ENCODE assay signal across 8 cellular contexts in the genomic region with DNA sequence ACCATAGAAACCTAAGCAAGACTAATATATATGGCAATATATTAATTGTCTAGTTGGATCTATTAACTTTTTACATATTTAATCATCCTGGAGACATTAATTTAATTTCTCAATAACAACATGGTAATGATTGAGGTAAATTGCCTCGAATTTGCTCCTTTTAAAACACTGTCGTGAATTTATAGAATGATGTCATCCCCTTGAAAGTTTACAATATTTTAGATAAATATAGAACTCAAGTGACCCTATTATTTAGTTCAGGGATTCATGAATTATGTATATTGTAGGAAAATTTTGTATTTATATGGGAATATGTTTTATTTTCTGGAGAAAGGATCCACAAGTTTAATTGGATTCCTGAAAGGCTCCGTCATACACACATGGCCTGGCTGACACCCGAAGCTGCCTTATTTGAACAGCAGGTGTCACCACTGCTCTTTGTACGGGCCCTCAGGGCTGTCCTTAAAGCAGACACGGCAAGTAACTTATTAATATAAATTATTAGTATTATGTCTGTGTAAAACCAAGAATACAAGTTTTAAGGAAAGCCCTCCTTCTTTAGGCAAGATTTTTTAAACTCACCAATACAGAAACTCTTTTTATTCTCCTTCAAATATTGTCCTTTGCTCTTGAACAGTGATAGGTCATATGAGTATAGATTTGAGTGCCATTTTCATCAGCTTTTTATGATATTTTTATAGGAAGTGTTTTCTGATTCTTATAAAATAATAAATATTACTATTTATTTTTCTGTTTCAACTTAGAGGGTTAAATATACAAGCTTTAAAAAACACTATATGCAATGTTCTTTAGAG. TPM values are rescaled to one million over a fixed set of nuclear protein-coding genes. Genes with fewer than 3 reads are reported as not detected.
A peak's percentile ranks its signal among the peaks of the same experiment; 100 is the strongest.
DNase-seq lines count a peak whose midpoint lies in the region; ATAC-seq and TF ChIP-seq lines count a peak whose summit lies in the region.

No MANE protein-coding gene starts in this region.

- peaks cover 0 to 7% of the 10 kb centered on the region in 2 donors for H3K36me3 ChIP-seq in adrenal gland (replicated peaks in 1 of 2)
- H3K36me3 ChIP-seq in left ventricle myocardium inferior = peaks cover 8% of the 10 kb centered on the region

- no peak overlapping the region for H3K4me3 ChIP-seq in NB4 (ENCODE audit: low read depth, low read length)
- H3K4me3 ChIP-seq in adrenal gland = no peak overlapping the region
- H3K4me3 ChIP-seq in left ventricle myocardium inferior = no peak overlapping the region

- ATAC-seq in HG02610 (IDR thresholded peaks at IDR 0.05; ENCODE audit: unreplicated experiment) (peak; percentile 50), sciatic nerve (peak; percentile 76)

- DNase-seq in NB4 (ENCODE audit: low read depth) (peak; percentile 76), T follicular helper cell (ENCODE audit: low read depth) (peak; percentile 60), adrenal gland (peak; percentile 67 to 92 (median 81)), left ventricle myocardium inferior (peak; percentile 55), sciatic nerve (ENCODE audit: low spot score) (peak; percentile 81), epidermal melanocyte (ENCODE audit: insufficient read length, low spot score) (no peak)

- H3K27ac ChIP-seq in adrenal gland (no peak overlapping the region), left ventricle myocardium inferior (replicated peaks) (no peak overlapping the region)

- TF ChIP-seq CTCF in GM12873 (IDR thresholded peaks at IDR 0.05; ENCODE audit: insufficient read depth, low read depth, low read length, missing control alignments) (peak; percentile 75), NB4 (IDR thresholded peaks at IDR 0.05; ENCODE audit: low read depth, low read length) (peak; percentile 54), adrenal gland (IDR thresholded peaks at IDR 0.05) (peak; percentile 47 to 83 (median 67)), left ventricle myocardium inferior (IDR thresholded peaks at IDR 0.05; ENCODE audit: borderline replicate concordance) (peak; percentile 90)

- TF ChIP-seq POLR2A in NB4 (IDR thresholded peaks at IDR 0.05; ENCODE audit: extremely low read depth, insufficient read length) = no peak
- no peak for TF ChIP-seq POLR2A in adrenal gland (IDR thresholded peaks at IDR 0.05)

- 12 to 23% (median 18%) methylated on average over 6 of the region's 6 CpGs for WGBS in adrenal gland, 4 donors

- H3K9me3 ChIP-seq in adrenal gland (replicated peaks in 1 of 3) = no peaks in the 10 kb centered on the region
- no peaks in the 10 kb centered on the region for H3K9me3 ChIP-seq in left ventricle myocardium inferior (replicated peaks)

- peaks cover 6 to 18% of the 10 kb centered on the region in 2 donors for H3K4me1 ChIP-seq in adrenal gland (replicated peaks in 1 of 2)
- H3K4me1 ChIP-seq in left ventricle myocardium inferior = peaks cover 28% of the 10 kb centered on the region

- no peaks in the 10 kb centered on the region for H3K27me3 ChIP-seq in adrenal gland
- H3K27me3 ChIP-seq in left ventricle myocardium inferior (ENCODE audit: low read depth) = no peaks in the 10 kb centered on the region

- intact Hi-C loops in adrenal gland (cut with DNase I) (loop anchor here in 1 of 2 donors (5.0 kb wide), 1 partner anchor 70 kb away; no protein-coding TSS in a partner anchor), left ventricle myocardium inferior (cut with micrococcal nuclease) (loop anchor here (10.0 kb wide), 2 partner anchors 73 to 223 kb away; no protein-coding TSS in a partner anchor), sciatic nerve (cut with DNase I) (no loop called here)

RNA-seq across cellular contexts. Expression of gene PLRG1, which starts 1.9 kb away (rescaled TPM):
- total RNA-seq in adrenal gland = 10 to 100 TPM; 37.2 to 64.4 (median 54.3) TPM
- polyA plus RNA-seq in adrenal gland = 10 to 100 TPM; 44.7 to 69.1 (median 45.2) TPM
- 37.8 TPM for total RNA-seq in left ventricle myocardium inferior
- 68.3 TPM for total RNA-seq in sciatic nerve

RNA-seq across cellular contexts. Expression of gene FGB, which starts 10.7 kb away (rescaled TPM):
- total RNA-seq in adrenal gland (1 to 10 TPM in 2 of 8 donors, under 1 TPM in 2, not detected in 4; 0.42 to 4.8 (median 2.1) TPM), left ventricle myocardium inferior (not detected), sciatic nerve (not detected)
- 1 to 10 TPM in 2 of 3 donors, not detected in 1; 1.4 to 8.8 TPM for polyA plus RNA-seq in adrenal gland

RNA-seq across cellular contexts. Expression of gene FGA, which starts 38.5 kb away (rescaled TPM):
- total RNA-seq in adrenal gland (1 to 10 TPM in 2 of 8 donors, under 1 TPM in 3, not detected in 3; 0.14 to 4.9 (median 0.81) TPM), left ventricle myocardium inferior (not detected), sciatic nerve (not detected)
- polyA plus RNA-seq in adrenal gland = 1 to 10 TPM in 1 of 3 donors, under 1 TPM in 2; 0.03 to 4.6 (median 0.72) TPM
